Comparison of ENCODE assay signal across 8 cellular contexts in the genomic region with DNA sequence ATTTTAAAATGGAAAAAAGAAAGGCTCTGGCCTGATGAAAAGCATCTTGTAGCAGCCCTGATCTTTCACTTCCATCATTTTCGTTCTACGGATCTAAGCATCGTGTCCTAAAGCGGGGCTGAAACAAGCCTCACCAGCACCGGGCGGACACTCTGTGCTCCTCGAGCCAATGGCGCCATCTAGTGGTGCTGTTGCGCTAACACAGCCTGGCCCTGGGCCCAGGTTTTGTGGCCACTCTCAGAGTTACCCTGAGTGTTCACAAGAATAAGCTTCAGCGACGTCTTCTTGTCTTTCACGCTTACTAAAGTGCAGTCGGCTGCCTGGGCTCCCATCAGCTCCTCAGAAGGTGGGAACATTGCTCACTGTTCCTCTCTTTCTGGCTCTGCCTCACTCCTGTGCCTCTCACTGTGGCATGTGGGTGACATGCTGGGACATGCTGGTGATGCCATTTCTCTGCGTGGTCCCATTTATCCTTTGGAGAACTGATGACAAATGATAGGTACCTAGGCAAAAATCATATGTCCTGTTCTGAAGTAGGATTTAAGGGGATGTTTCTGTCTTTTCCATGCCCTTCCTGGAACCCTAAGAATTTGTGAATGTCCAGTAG.
DNase-seq lines count a peak whose midpoint lies in the region; ATAC-seq and TF ChIP-seq lines count a peak whose summit lies in the region.

No MANE protein-coding gene starts in this region.

- H3K4me3 ChIP-seq in astrocyte of the spinal cord (ENCODE audit: low read depth, low read length), result no peak overlapping the region

- TF ChIP-seq CTCF in astrocyte of the spinal cord (IDR thresholded peaks at IDR 0.05; ENCODE audit: low read depth, low read length), result peak; percentile 95

- peak; percentile 95 for ATAC-seq in HG02763 (IDR thresholded peaks at IDR 0.05; ENCODE audit: unreplicated experiment)

- peak; percentile 40 for DNase-seq in activated gamma-delta T cell treated with Interleukin-2 at 50 U/mL for 16 hours
- DNase-seq in activated gamma-delta T cell (lab: John Stamatoyannopoulos, UW), result no peak
- DNase-seq in NCI-H128 (lab: John Stamatoyannopoulos, UW; ENCODE audit: unreplicated experiment), result peak; percentile 77
- peak; percentile 53 for DNase-seq in T1000 (lab: John Stamatoyannopoulos, UW)
- peak; percentile 73 for DNase-seq in astrocyte of the spinal cord (ENCODE audit: low read depth, low spot score)
- peak; percentile 76 for DNase-seq in iPS-NIHi11 (ENCODE audit: low spot score)
- peak; percentile 70 to 79 (median 71) for DNase-seq in stimulated activated CD4-positive, alpha-beta T cell treated with anti-CD3 and anti-CD28 coated beads, Interleukin-12 subunit alpha, Interleukin-12 subunit beta, amount 100 ng/mL, for 48 hours (ENCODE audit: low read depth in 2 of 3, low spot score in 1 of 3)

- in situ Hi-C loops in astrocyte of the spinal cord (cut with HindIII; ENCODE audit: low sequenced_read_pairs), result no loop called here
